In genomic region chr18:35143615-35144596, GRCh38 we compare ENCODE assay signal across 1 cellular context.
A peak's percentile ranks its signal among the peaks of the same experiment; 100 is the strongest.
TF ChIP-seq lines count a peak whose summit lies in the region.

No MANE protein-coding gene starts in this region.

TF ChIP-seq in HepG2, 621 proteins besides CTCF, POLR2A, EP300 and RAD21 (continued from another document):
- TF ChIP-seq KMT2A (CRISPR knock-in tag; IDR thresholded peaks at IDR 0.05), result 0 out of 2 replicates have a peak, but pooled peaks have one; percentile 40
- no peak for TF ChIP-seq ZNF232 (CRISPR knock-in tag; IDR thresholded peaks at IDR 0.05; ENCODE audit: borderline replicate concordance)
- TF ChIP-seq POGZ (CRISPR knock-in tag; IDR thresholded peaks at IDR 0.05), result no peak
- no peak for TF ChIP-seq MBD4 (IDR thresholded peaks at IDR 0.05; ENCODE audit: borderline replicate concordance, low read length)
- TF ChIP-seq ADNP (CRISPR knock-in tag; IDR thresholded peaks at IDR 0.05), result no peak
- TF ChIP-seq TSC22D2 (CRISPR knock-in tag; IDR thresholded peaks at IDR 0.05; ENCODE audit: borderline replicate concordance), result 0 out of 2 replicates have a peak, but pooled peaks have one; percentile 35
- no peak for TF ChIP-seq BCLAF1 (IDR thresholded peaks at IDR 0.05)
- no peak for TF ChIP-seq PATZ1 (CRISPR knock-in tag; IDR thresholded peaks at IDR 0.05)
- no peak for TF ChIP-seq PHF21A (CRISPR knock-in tag; IDR thresholded peaks at IDR 0.05)
- no peak for TF ChIP-seq FUBP1 (CRISPR knock-in tag; IDR thresholded peaks at IDR 0.05; ENCODE audit: borderline replicate concordance)
- TF ChIP-seq RFX1 (IDR thresholded peaks at IDR 0.05), result no peak
- no peak for TF ChIP-seq HOXA5 (CRISPR knock-in tag; IDR thresholded peaks at IDR 0.05)
- no peak for TF ChIP-seq ZNF609 (CRISPR knock-in tag; IDR thresholded peaks at IDR 0.05; ENCODE audit: borderline replicate concordance)
- no peak for TF ChIP-seq E2F5 (CRISPR knock-in tag; conservative IDR thresholded peaks at IDR 0.05)
- TF ChIP-seq KDM2A (CRISPR knock-in tag; IDR thresholded peaks at IDR 0.05; ENCODE audit: borderline replicate concordance, low read depth), result peak; percentile 31; the same call in 1 of the 2 replicates
- no peak for TF ChIP-seq ONECUT2 (CRISPR knock-in tag; IDR thresholded peaks at IDR 0.05)
- 0 out of 2 replicates have a peak, but pooled peaks have one; percentile 36 for TF ChIP-seq ZNF614 (CRISPR knock-in tag; IDR thresholded peaks at IDR 0.05; ENCODE audit: borderline replicate concordance)
- no peak for TF ChIP-seq RFXAP (CRISPR knock-in tag; IDR thresholded peaks at IDR 0.05; ENCODE audit: borderline replicate concordance)
- TF ChIP-seq TEAD3 (CRISPR knock-in tag; optimal IDR thresholded peaks at IDR 0.05; ENCODE audit: borderline replicate concordance), result peak; percentile 32
- TF ChIP-seq NFKB2 (CRISPR knock-in tag; IDR thresholded peaks at IDR 0.05; ENCODE audit: borderline replicate concordance), result no peak
- TF ChIP-seq ELF3 (CRISPR knock-in tag; IDR thresholded peaks at IDR 0.05), result peak; percentile 37; the same call in 1 of the 2 replicates
- no peak for TF ChIP-seq ATAD3A (CRISPR knock-in tag; IDR thresholded peaks at IDR 0.05)
- no peak for TF ChIP-seq HMGA1 (CRISPR knock-in tag; conservative IDR thresholded peaks at IDR 0.05)
- peak; percentile 24; the same call in 1 of the 2 replicates for TF ChIP-seq KMT2B (CRISPR knock-in tag; IDR thresholded peaks at IDR 0.05)
- 0 out of 2 replicates have a peak, but pooled peaks have one; percentile 20 for TF ChIP-seq ZGPAT (CRISPR knock-in tag; IDR thresholded peaks at IDR 0.05)
- TF ChIP-seq ZNF670 (CRISPR knock-in tag; IDR thresholded peaks at IDR 0.05; ENCODE audit: borderline replicate concordance), result no peak
- TF ChIP-seq ZNF792 (CRISPR knock-in tag; IDR thresholded peaks at IDR 0.05), result 0 out of 2 replicates have a peak, but pooled peaks have one; percentile 23
- TF ChIP-seq ERF (CRISPR knock-in tag; IDR thresholded peaks at IDR 0.05), result peak; percentile 55; the same call in 1 of the 2 replicates
- TF ChIP-seq HMGXB4 (CRISPR knock-in tag; IDR thresholded peaks at IDR 0.05; ENCODE audit: borderline replicate concordance in 1 of 2, low read depth in 1 of 2), result peak in 1 of 2 experiments; percentile 63; a peak in 2 of 4 replicates
